In the genomic region with DNA sequence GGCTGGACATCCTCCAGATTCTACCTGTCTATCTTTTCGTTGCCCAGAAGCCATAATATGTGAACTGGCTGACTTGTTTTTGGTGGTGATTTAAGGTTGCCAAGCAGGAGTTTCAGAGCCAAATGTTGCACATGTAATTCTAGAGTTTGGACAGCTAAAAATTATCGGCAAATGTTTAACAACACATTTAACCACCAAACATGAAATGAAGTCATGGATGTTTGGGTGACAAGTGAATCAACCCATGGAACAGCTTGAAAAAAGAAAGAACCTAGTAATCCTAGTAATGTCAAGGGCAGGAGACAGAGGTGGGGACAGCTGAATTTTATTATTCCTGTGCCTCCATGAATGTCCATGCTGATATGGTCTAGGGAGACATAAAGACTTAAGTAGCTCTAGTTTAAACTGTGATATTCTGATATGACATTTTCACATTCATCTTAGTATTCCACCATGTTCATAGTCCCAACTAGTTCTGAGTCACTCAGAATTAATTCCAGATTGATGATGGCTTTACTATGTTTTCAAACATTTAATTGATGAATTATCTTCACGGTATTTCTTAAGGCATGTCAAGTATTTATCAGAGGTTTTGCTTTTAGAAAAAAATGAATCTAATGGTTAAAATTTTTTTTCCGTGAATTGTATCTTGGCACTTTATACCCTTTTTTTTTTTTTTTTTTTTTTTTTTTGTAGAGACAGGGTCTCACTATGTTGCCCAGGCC, we compare ENCODE assay signal across 1 cellular context.
TF ChIP-seq lines count a peak whose summit lies in the region.

No MANE protein-coding gene starts in this region.

TF ChIP-seq in SK-N-SH, 30 proteins besides CTCF, POLR2A, EP300 and RAD21 (continued from another document):
- TF ChIP-seq, protein P1, sequence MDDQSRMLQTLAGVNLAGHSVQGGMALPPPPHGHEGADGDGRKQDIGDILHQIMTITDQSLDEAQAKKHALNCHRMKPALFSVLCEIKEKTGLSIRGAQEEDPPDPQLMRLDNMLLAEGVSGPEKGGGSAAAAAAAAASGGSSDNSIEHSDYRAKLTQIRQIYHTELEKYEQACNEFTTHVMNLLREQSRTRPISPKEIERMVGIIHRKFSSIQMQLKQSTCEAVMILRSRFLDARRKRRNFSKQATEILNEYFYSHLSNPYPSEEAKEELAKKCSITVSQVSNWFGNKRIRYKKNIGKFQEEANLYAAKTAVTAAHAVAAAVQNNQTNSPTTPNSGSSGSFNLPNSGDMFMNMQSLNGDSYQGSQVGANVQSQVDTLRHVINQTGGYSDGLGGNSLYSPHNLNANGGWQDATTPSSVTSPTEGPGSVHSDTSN (IDR thresholded peaks at IDR 0.05) = peak; percentile 66
- TF ChIP-seq, protein P2, sequence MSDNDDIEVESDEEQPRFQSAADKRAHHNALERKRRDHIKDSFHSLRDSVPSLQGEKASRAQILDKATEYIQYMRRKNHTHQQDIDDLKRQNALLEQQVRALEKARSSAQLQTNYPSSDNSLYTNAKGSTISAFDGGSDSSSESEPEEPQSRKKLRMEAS (IDR thresholded peaks at IDR 0.05; ENCODE audit: low read depth) = no peak
- TF ChIP-seq, protein P3, sequence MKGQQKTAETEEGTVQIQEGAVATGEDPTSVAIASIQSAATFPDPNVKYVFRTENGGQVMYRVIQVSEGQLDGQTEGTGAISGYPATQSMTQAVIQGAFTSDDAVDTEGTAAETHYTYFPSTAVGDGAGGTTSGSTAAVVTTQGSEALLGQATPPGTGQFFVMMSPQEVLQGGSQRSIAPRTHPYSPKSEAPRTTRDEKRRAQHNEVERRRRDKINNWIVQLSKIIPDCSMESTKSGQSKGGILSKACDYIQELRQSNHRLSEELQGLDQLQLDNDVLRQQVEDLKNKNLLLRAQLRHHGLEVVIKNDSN (IDR thresholded peaks at IDR 0.05; ENCODE audit: borderline replicate concordance, low read depth) = no peak
- TF ChIP-seq GABPA (IDR thresholded peaks at IDR 0.05; ENCODE audit: low read depth) (no peak), TEAD4 (IDR thresholded peaks at IDR 0.05; ENCODE audit: borderline replicate concordance, insufficient read depth) (peak; percentile 74), FOSL2 (IDR thresholded peaks at IDR 0.05; ENCODE audit: borderline replicate concordance, low read depth) (peak; percentile 85), TAF1 (IDR thresholded peaks at IDR 0.05; ENCODE audit: borderline replicate concordance, low read depth, low read length) (no peak), NFIC (IDR thresholded peaks at IDR 0.05; ENCODE audit: borderline replicate concordance) (peak; percentile 62; the same call in 1 of the 2 replicates), RFX5 (IDR thresholded peaks at IDR 0.05; ENCODE audit: low read length) (no peak), FOXM1 (IDR thresholded peaks at IDR 0.05; ENCODE audit: low read depth) (no peak)
- TF ChIP-seq, protein P4, sequence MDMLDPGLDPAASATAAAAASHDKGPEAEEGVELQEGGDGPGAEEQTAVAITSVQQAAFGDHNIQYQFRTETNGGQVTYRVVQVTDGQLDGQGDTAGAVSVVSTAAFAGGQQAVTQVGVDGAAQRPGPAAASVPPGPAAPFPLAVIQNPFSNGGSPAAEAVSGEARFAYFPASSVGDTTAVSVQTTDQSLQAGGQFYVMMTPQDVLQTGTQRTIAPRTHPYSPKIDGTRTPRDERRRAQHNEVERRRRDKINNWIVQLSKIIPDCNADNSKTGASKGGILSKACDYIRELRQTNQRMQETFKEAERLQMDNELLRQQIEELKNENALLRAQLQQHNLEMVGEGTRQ (IDR thresholded peaks at IDR 0.05; ENCODE audit: borderline replicate concordance, low read depth, low read length) = no peak
- TF ChIP-seq, protein P5, sequence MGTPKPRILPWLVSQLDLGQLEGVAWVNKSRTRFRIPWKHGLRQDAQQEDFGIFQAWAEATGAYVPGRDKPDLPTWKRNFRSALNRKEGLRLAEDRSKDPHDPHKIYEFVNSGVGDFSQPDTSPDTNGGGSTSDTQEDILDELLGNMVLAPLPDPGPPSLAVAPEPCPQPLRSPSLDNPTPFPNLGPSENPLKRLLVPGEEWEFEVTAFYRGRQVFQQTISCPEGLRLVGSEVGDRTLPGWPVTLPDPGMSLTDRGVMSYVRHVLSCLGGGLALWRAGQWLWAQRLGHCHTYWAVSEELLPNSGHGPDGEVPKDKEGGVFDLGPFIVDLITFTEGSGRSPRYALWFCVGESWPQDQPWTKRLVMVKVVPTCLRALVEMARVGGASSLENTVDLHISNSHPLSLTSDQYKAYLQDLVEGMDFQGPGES (IDR thresholded peaks at IDR 0.05; ENCODE audit: low read depth, low read length) = no peak
